ENCODE assay signal across 24 cellular contexts in the genomic region with DNA sequence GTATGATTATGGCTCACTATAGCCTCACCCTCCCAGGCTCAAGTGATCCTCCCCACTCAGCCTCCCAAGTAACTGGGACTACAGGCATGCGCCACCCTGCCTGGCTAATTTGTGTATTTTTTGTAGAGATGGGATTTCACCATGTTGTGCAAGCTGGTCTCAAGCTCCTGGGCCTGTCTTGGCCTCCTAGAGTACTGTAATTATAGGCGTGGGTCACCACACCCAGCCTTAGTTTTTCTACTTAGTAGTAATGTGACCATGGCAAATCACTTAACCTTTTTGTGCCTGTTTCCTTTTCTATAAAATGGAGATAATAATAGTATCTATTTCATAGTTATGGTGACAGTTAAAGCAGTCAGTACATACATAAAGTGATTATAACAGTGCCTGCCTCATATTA.
"Had no signal": no experiment of that assay in that cellular context is flagged by ENCODE, and none has a peak within 500 bp of the region (broad histone marks: within the 10 kb centered on the region; RNA-seq: fewer than 3 reads in every experiment).

No MANE protein-coding gene starts in this region.

- H3K27ac ChIP-seq: gastrocnemius medialis, prostate gland, right atrium auricular region, stomach, thyroid gland, upper lobe of left lung, uterus had no signal

- H3K27ac Mint-ChIP-seq: naive thymus-derived CD8-positive, alpha-beta T cell; stimulated activated effector memory CD8-positive, alpha-beta T cell treated with anti-CD3 and anti-CD28 coated beads, Interleukin-12 subunit alpha, Interleukin-12 subunit beta, amount 100 ng/mL, for 72 hours had no signal

- H3K4me3 ChIP-seq: gastrocnemius medialis, lung, prostate gland, right atrium auricular region, smooth muscle cell, stomach, thyroid gland, upper lobe of left lung, uterus had no signal

- H3K9me3 ChIP-seq: gastrocnemius medialis, prostate gland, right atrium auricular region, stomach, thyroid gland, upper lobe of left lung, uterus had no signal

- H3K4me1 Mint-ChIP-seq: stimulated activated effector memory CD8-positive, alpha-beta T cell treated with anti-CD3 and anti-CD28 coated beads, Interleukin-12 subunit alpha, Interleukin-12 subunit beta, amount 100 ng/mL, for 72 hours had no signal

- H3K36me3 ChIP-seq: uterus had no signal

- H3K27me3 Mint-ChIP-seq: effector memory CD8-positive, alpha-beta T cell; naive thymus-derived CD8-positive, alpha-beta T cell had no signal

- H3K4me2 ChIP-seq: smooth muscle cell had no signal

- H3K4me3 Mint-ChIP-seq: effector memory CD8-positive, alpha-beta T cell; naive thymus-derived CD8-positive, alpha-beta T cell; nephron progenitor cell; stimulated activated effector memory CD8-positive, alpha-beta T cell treated with anti-CD3 and anti-CD28 coated beads, Interleukin-12 subunit alpha, Interleukin-12 subunit beta, amount 100 ng/mL, for 72 hours had no signal

- ATAC-seq: effector memory CD8-positive, alpha-beta T cell; gastrocnemius medialis; left lobe of liver; naive thymus-derived CD8-positive, alpha-beta T cell; sciatic nerve; stimulated activated effector memory CD8-positive, alpha-beta T cell treated with anti-CD3 and anti-CD28 coated beads, Interleukin-12 subunit alpha, Interleukin-12 subunit beta, amount 100 ng/mL, for 72 hours had no signal

- DNase-seq: cortex of kidney; effector memory CD8-positive, alpha-beta T cell; foreskin fibroblast; gastrocnemius medialis; head of caudate nucleus; mesendoderm; midbrain; naive thymus-derived CD8-positive, alpha-beta T cell; nephron progenitor cell; nucleus accumbens; stimulated activated CD4-positive, alpha-beta T cell treated with anti-CD3 and anti-CD28 coated beads, Interleukin-2, amount 100 ng/mL, for 24 hours; stimulated activated CD4-positive, alpha-beta T cell treated with anti-CD3 and anti-CD28 coated beads, Interleukin-4, amount 100 ng/mL, for 24 hours; stimulated activated naive CD4-positive, alpha-beta T cell treated with Interleukin-2 at 50 U/mL for 16 hours; stomach; thyroid gland; upper lobe of left lung; uterus had no signal

- H3K4me1 ChIP-seq: gastrocnemius medialis, prostate gland, thyroid gland, upper lobe of left lung, uterus had no signal

- H3K27me3 ChIP-seq: gastrocnemius medialis, right atrium auricular region, stomach, thyroid gland, upper lobe of left lung, uterus had no signal
